In genomic region chr4:53189011-53189410, GRCh38 we compare ENCODE assay signal across 16 cellular contexts.
A peak's percentile ranks its signal among the peaks of the same experiment; 100 is the strongest.
DNase-seq lines count a peak whose midpoint lies in the region; ATAC-seq, FAIRE-seq and TF ChIP-seq lines count a peak whose summit lies in the region.
"Had no signal": no experiment of that assay in that cellular context is flagged by ENCODE, and none has a peak within 500 bp of the region (broad histone marks: within the 10 kb centered on the region; RNA-seq: fewer than 3 reads in every experiment).

No MANE protein-coding gene starts in this region.

- ATAC-seq in GM19351 (IDR thresholded peaks at IDR 0.05; ENCODE audit: unreplicated experiment): no peak
- no peak for ATAC-seq in esophagus mucosa
- ATAC-seq: activated CD8-positive, alpha-beta memory T cell treated with anti-CD3 and anti-CD28 coated beads, Interleukin-2, amount 10 ng/mL, durations not matched to agents 7 days and 5 days had no signal

- peaks cover 44% of the 10 kb centered on the region for H3K4me1 ChIP-seq in ACC112 (ENCODE audit: control insufficient read depth, insufficient read depth, low read length, unreplicated experiment)
- H3K4me1 ChIP-seq: neural progenitor cell had no signal

- DNase-seq in HS-5 (ENCODE audit: low read depth): peak; percentile 5
- peak; percentile 19 for DNase-seq in bronchial epithelial cell (ENCODE audit: low read depth)
- peak; percentile 18 for DNase-seq in kidney glomerular epithelial cell (lab: John Stamatoyannopoulos, UW)
- no peak for DNase-seq in islet precursor cell
- no peak for DNase-seq in C1 segment of cervical spinal cord (lab: John Stamatoyannopoulos, UW)
- DNase-seq: activated CD8-positive, alpha-beta memory T cell treated with anti-CD3 and anti-CD28 coated beads, Interleukin-2, amount 10 ng/mL, durations not matched to agents 7 days and 5 days; AML-193; central memory CD4-positive, alpha-beta T cell; DMS 273 treated with DMSO at 0.1 percent for 48 hours; KBM-7; OCI-M1; small intestine had no signal

- H3K27me3 ChIP-seq in ACC112 (ENCODE audit: insufficient read depth, low read length): no peaks in the 10 kb centered on the region
- no peaks in the 10 kb centered on the region for H3K27me3 ChIP-seq in bronchial epithelial cell (ENCODE audit: control insufficient read depth, insufficient read depth, low read length)
- H3K27me3 ChIP-seq: neural progenitor cell had no signal

- TF ChIP-seq CTCF in bronchial epithelial cell (IDR thresholded peaks at IDR 0.05; ENCODE audit: insufficient read depth, low read length, severe bottlenecking): no peak

- H3K4me3 ChIP-seq in ACC112 (ENCODE audit: low read depth, low read length): no peak overlapping the region
- no peak overlapping the region for H3K4me3 ChIP-seq in bronchial epithelial cell (ENCODE audit: low read depth, low read length)
- H3K4me3 ChIP-seq: neural progenitor cell had no signal

- no peak for FAIRE-seq in bronchial epithelial cell (lab: Jason Lieb, UNC)
- FAIRE-seq: small intestine had no signal

- H3K79me2 ChIP-seq in ACC112 (ENCODE audit: control insufficient read depth, insufficient read depth, low read length, unreplicated experiment): peaks cover 3% of the 10 kb centered on the region

- H3K36me3 ChIP-seq in ACC112 (ENCODE audit: insufficient read depth, low read length) (no peaks in the 10 kb centered on the region), bronchial epithelial cell (ENCODE audit: control insufficient read depth, insufficient read depth, low read length) (no peaks in the 10 kb centered on the region)
- H3K36me3 ChIP-seq: neural progenitor cell had no signal

- H3K27ac ChIP-seq in ACC112 (ENCODE audit: low read depth, low read length): peak overlapping the region; percentile 80
- H3K27ac ChIP-seq: neural progenitor cell had no signal

- H2AFZ ChIP-seq in ACC112 (ENCODE audit: low read length, unreplicated experiment): peak overlapping the region; percentile 55
- H2AFZ ChIP-seq: neural progenitor cell had no signal

Comparison
In these comparisons a context has a peak if more than half of its experiments do, and no peak if none do; other contexts are left out.
1. DNase-seq: peak in HS-5 (single experiment), bronchial epithelial cell (single experiment) and kidney glomerular epithelial cell (single experiment); none in islet precursor cell (single experiment) and C1 segment of cervical spinal cord (0 of 14).